Comparison of ENCODE assay signal across 9 cellular contexts in genomic region chr5:179817071-179817840, GRCh38. TPM values are rescaled to one million over a fixed set of nuclear protein-coding genes. Genes with fewer than 3 reads are reported as not detected.
DNase-seq lines count a peak whose midpoint lies in the region; ATAC-seq and TF ChIP-seq lines count a peak whose summit lies in the region.
"Had no signal": no experiment of that assay in that cellular context is flagged by ENCODE, and none has a peak within 500 bp of the region (broad histone marks: within the 10 kb centered on the region; RNA-seq: fewer than 3 reads in every experiment).

No MANE protein-coding gene starts in this region.

- H3K9me3 ChIP-seq in adipocyte (ENCODE audit: control insufficient read depth, low read length) = no peaks in the 10 kb centered on the region
- H3K9me3 ChIP-seq in iPS-15b (ENCODE audit: control insufficient read depth, insufficient read depth, low read length) = no peaks in the 10 kb centered on the region
- H3K9me3 ChIP-seq in skeletal muscle tissue (ENCODE audit: control insufficient read depth in 3 of 3, low read length in 3 of 3) = no peaks in the 10 kb centered on the region

- ATAC-seq in GM21528 (IDR thresholded peaks at IDR 0.05; ENCODE audit: low FRiP score, unreplicated experiment) = no peak
- no peak for ATAC-seq in HG03565 (IDR thresholded peaks at IDR 0.05; ENCODE audit: unreplicated experiment)

- TF ChIP-seq CTCF in GM12874 (IDR thresholded peaks at IDR 0.05; ENCODE audit: insufficient read depth, low read depth, low read length) = 0 out of 2 replicates have a peak, but pooled peaks have one; percentile 4

- H3K4me1 ChIP-seq in adipocyte (ENCODE audit: control insufficient read depth, insufficient read depth, low read length) (peaks cover 28% of the 10 kb centered on the region), iPS-15b (ENCODE audit: control insufficient read depth, insufficient read depth, low read length) (peaks cover 12% of the 10 kb centered on the region), skeletal muscle tissue (ENCODE audit: control insufficient read depth in 3 of 3, insufficient read depth in 3 of 3, low read length in 3 of 3) (peaks cover 33 to 38% (median 36%) of the 10 kb centered on the region in 3 donors)

- peaks cover 4% of the 10 kb centered on the region for H3K36me3 ChIP-seq in adipocyte (ENCODE audit: control insufficient read depth, insufficient read depth, low read length, severe bottlenecking)
- H3K36me3 ChIP-seq in iPS-15b (ENCODE audit: control insufficient read depth, insufficient read depth, low read length) = peaks cover 6% of the 10 kb centered on the region
- peaks cover 6 to 11% (median 10%) of the 10 kb centered on the region in 3 donors for H3K36me3 ChIP-seq in skeletal muscle tissue (ENCODE audit: control insufficient read depth in 3 of 3, insufficient read depth in 3 of 3, low read length in 3 of 3)

- H3K27ac ChIP-seq in skeletal muscle tissue (ENCODE audit: low read depth, low read length) = peak overlapping the region; percentile 58

- peak overlapping the region; percentile 56 for H3K4me3 ChIP-seq in adipocyte (ENCODE audit: low read length)
- H3K4me3 ChIP-seq in iPS-15b (ENCODE audit: low read depth, low read length) = peak overlapping the region; percentile 39
- H3K4me3 ChIP-seq in skeletal muscle tissue (ENCODE audit: low read length in 3 of 3) = peak overlapping the region; percentile 30 to 67 (median 61)

- H3K27me3 ChIP-seq in adipocyte (replicated peaks; ENCODE audit: control insufficient read depth, insufficient read depth, low read length) = no peaks in the 10 kb centered on the region
- no peaks in the 10 kb centered on the region for H3K27me3 ChIP-seq in iPS-15b (ENCODE audit: control insufficient read depth, insufficient read depth, low read length)
- no peaks in the 10 kb centered on the region for H3K27me3 ChIP-seq in skeletal muscle tissue (ENCODE audit: control insufficient read depth in 3 of 3, insufficient read depth in 3 of 3, low read length in 3 of 3)

- DNase-seq in adipocyte (ENCODE audit: low read depth) (no peak), NCI-H774 (lab: John Stamatoyannopoulos, UW) (no peak), NCI-H1092 (lab: John Stamatoyannopoulos, UW) (no peak)
- DNase-seq: activated CD4-positive, alpha-beta T cell treated with anti-CD3 and anti-CD28 coated beads, Interleukin-2, amount 50 U/mL, for 48 hours had no signal

- H3K9ac ChIP-seq in adipocyte (ENCODE audit: low read length) (peak overlapping the region; percentile 56), iPS-15b (ENCODE audit: low read depth, low read length) (no peak overlapping the region), skeletal muscle tissue (ENCODE audit: low read depth in 1 of 3, low read length in 3 of 3) (peak overlapping the region; percentile 51 to 79 (median 67))

RNA-seq across cellular contexts. Expression of gene SQSTM1, which starts 3.4 kb away (rescaled TPM):
- 54.8 TPM for total RNA-seq in skeletal muscle tissue

RNA-seq across cellular contexts. Expression of gene MGAT4B, which starts 10.6 kb away (rescaled TPM):
- total RNA-seq in skeletal muscle tissue = 32.4 TPM

RNA-seq across cellular contexts. Expression of gene LTC4S, which starts 23.5 kb away (rescaled TPM):
- total RNA-seq in skeletal muscle tissue = 3.7 TPM

RNA-seq across cellular contexts. Expression of gene MRNIP, which starts 41.4 kb away (rescaled TPM):
- total RNA-seq in skeletal muscle tissue = 21.4 TPM
